ENCODE assay signal across 17 cellular contexts in genomic region chr2:217684431-217685254, GRCh38.
A peak's percentile ranks its signal among the peaks of the same experiment; 100 is the strongest.
DNase-seq lines count a peak whose midpoint lies in the region; ATAC-seq and TF ChIP-seq lines count a peak whose summit lies in the region.
"Had no signal": no experiment of that assay in that cellular context is flagged by ENCODE, and none has a peak within 500 bp of the region (broad histone marks: within the 10 kb centered on the region; RNA-seq: fewer than 3 reads in every experiment).

No MANE protein-coding gene starts in this region.

- no peak for TF ChIP-seq POLR2A in esophagus muscularis mucosa (IDR thresholded peaks at IDR 0.05; ENCODE audit: low read depth)

- TF ChIP-seq CTCF in esophagus muscularis mucosa (IDR thresholded peaks at IDR 0.05) = no peak

- H3K36me3 ChIP-seq in esophagus muscularis mucosa = no peaks in the 10 kb centered on the region
- H3K36me3 ChIP-seq in aorta (ENCODE audit: control insufficient read depth in 1 of 2, insufficient read depth in 2 of 2, low read length in 1 of 2) = peaks cover 0 to 2% of the 10 kb centered on the region in 2 donors
- H3K36me3 ChIP-seq: heart left ventricle, ovary had no signal

- intact Hi-C loops in esophagus muscularis mucosa (cut with DNase I) = no loop called here
- intact Hi-C loops in aorta (cut with DNase I) = no loop called here

- H3K9me3 ChIP-seq in esophagus muscularis mucosa (no peaks in the 10 kb centered on the region), aorta (ENCODE audit: control insufficient read depth, low read length) (no peaks in the 10 kb centered on the region)
- H3K9me3 ChIP-seq: ovary had no signal

- ATAC-seq in aorta (ENCODE audit: low FRiP score) (peak; percentile 26), HG03159 (IDR thresholded peaks at IDR 0.05; ENCODE audit: unreplicated experiment) (no peak)
- ATAC-seq: stimulated activated naive CD8-positive, alpha-beta T cell treated with anti-CD3 and anti-CD28 coated beads, Interleukin-15, amount 100 ng/mL, for 72 hours had no signal

- H3K4me3 ChIP-seq in esophagus muscularis mucosa (no peak overlapping the region), skin epidermis (no peak overlapping the region), aorta (ENCODE audit: low read length in 2 of 2) (no peak overlapping the region)
- H3K4me3 ChIP-seq: heart left ventricle, ovary had no signal

- H3K4me1 ChIP-seq in esophagus muscularis mucosa (peaks cover 5 to 68% (median 60%) of the 10 kb centered on the region in 4 donors), aorta (ENCODE audit: control insufficient read depth in 1 of 2, insufficient read depth in 2 of 2, low read length in 2 of 2) (peaks cover 3 to 9% of the 10 kb centered on the region in 2 donors)

- peak overlapping the region; percentile 59 to 69 (median 69) for H3K27ac ChIP-seq in esophagus muscularis mucosa (replicated peaks in 1 of 4)
- H3K27ac ChIP-seq in skin epidermis = peak overlapping the region in 13 of 21 experiments; percentile 12 to 70 (median 43)
- peak overlapping the region in 1 of 2 donors; percentile 37 for H3K27ac ChIP-seq in aorta (ENCODE audit: low read depth in 1 of 2, low read length in 2 of 2)
- H3K27ac ChIP-seq: ovary had no signal

- 69% methylated on average over 3 of the region's 3 CpGs for WGBS in esophagus muscularis mucosa
- WGBS in aorta, 2 donors = 76 to 79% methylated on average over 3 of the region's 3 CpGs

- no peaks in the 10 kb centered on the region for H3K27me3 ChIP-seq in esophagus muscularis mucosa
- H3K27me3 ChIP-seq in aorta (ENCODE audit: control insufficient read depth in 1 of 2, insufficient read depth in 2 of 2, low read length in 1 of 2) = no peaks in the 10 kb centered on the region
- H3K27me3 ChIP-seq: heart left ventricle, ovary had no signal

- DNase-seq in SK-N-DZ (ENCODE audit: low spot score) (peak; percentile 63), esophagus muscularis mucosa (ENCODE audit: extremely low spot score) (no peak), aorta (no peak), amniotic stem cell (lab: John Stamatoyannopoulos, UW) (no peak)
- no peak for DNase-seq in stimulated activated CD8-positive, alpha-beta memory T cell treated with anti-CD3 and anti-CD28 coated beads, Interleukin-4, amount 100 ng/mL, for 48 hours
- DNase-seq: activated CD4-positive, alpha-beta T cell treated with anti-CD3 and anti-CD28 coated beads, Interleukin-2, amount 50 U/mL, for 1 hour; activated gamma-delta T cell; amygdala; effector CD8-positive, alpha-beta T cell; NCI-H1105; NCI-H2081; stimulated activated CD4-positive, alpha-beta T cell treated with anti-CD3 and anti-CD28 coated beads, Interleukin-2, amount 100 ng/mL, for 24 hours; stimulated activated naive CD8-positive, alpha-beta T cell treated with anti-CD3 and anti-CD28 coated beads, Interleukin-15, amount 100 ng/mL, for 72 hours had no signal

- TF ChIP-seq EP300 in esophagus muscularis mucosa (IDR thresholded peaks at IDR 0.05) = no peak
